In genomic region chr9:116193636-116194035, GRCh38 we compare ENCODE assay signal across 19 cellular contexts. TPM values are rescaled to one million over a fixed set of nuclear protein-coding genes. Genes with fewer than 3 reads are reported as not detected.
DNase-seq lines count a peak whose midpoint lies in the region; ATAC-seq and TF ChIP-seq lines count a peak whose summit lies in the region.
"Had no signal": no experiment of that assay in that cellular context is flagged by ENCODE, and none has a peak within 500 bp of the region (broad histone marks: within the 10 kb centered on the region; RNA-seq: fewer than 3 reads in every experiment).

No MANE protein-coding gene starts in this region.

- no peak for TF ChIP-seq CTCF in PC-9 (conservative IDR thresholded peaks at IDR 0.05)
- no peak for TF ChIP-seq CTCF in choroid plexus epithelial cell (conservative IDR thresholded peaks at IDR 0.05; ENCODE audit: low read depth, low read length)

- peak overlapping the region; percentile 30 for H3K4me2 ChIP-seq in PC-9

- BruUV-seq in PC-9 (replicated peaks; lab: Mats Ljungman, UMichigan): no TSS peak

- H3K4me3 ChIP-seq in PC-9 (no peak overlapping the region), choroid plexus epithelial cell (ENCODE audit: low read depth, low read length) (no peak overlapping the region)
- H3K4me3 ChIP-seq: Peyer's patch, suprapubic skin had no signal

- POLR2A ChIA-PET in PC-9 (lab: Charles Lee; ENCODE audit: unreplicated experiment): interaction anchor here (0.5 kb wide), 1 partner anchor 1873 kb away, joined by 3 read pairs; no protein-coding TSS in a partner anchor

- H3K9me3 ChIP-seq in PC-9 (ENCODE audit: insufficient read depth, low read depth): no peaks in the 10 kb centered on the region
- H3K9me3 ChIP-seq: Peyer's patch, suprapubic skin had no signal

- peaks cover 49% of the 10 kb centered on the region for H3K4me1 ChIP-seq in PC-9 (replicated peaks; ENCODE audit: insufficient read depth)
- H3K4me1 ChIP-seq: Peyer's patch, suprapubic skin had no signal

- H3K79me2 ChIP-seq in PC-9 (ENCODE audit: low read depth): no peaks in the 10 kb centered on the region

- no peaks in the 10 kb centered on the region for H3K36me3 ChIP-seq in PC-9 (ENCODE audit: low read depth)
- H3K36me3 ChIP-seq: Peyer's patch, suprapubic skin had no signal

- no peaks in the 10 kb centered on the region for H3K27me3 ChIP-seq in PC-9 (ENCODE audit: insufficient read depth, low read depth)
- H3K27me3 ChIP-seq: Peyer's patch, suprapubic skin had no signal

- CTCF ChIA-PET in PC-9 (lab: Charles Lee): no interaction called here

- H2AFZ ChIP-seq in PC-9: no peak overlapping the region

- intact Hi-C loops in PC-9 (cut with micrococcal nuclease; ENCODE audit: unreplicated experiment): no loop called here

- ATAC-seq in GM18907 (IDR thresholded peaks at IDR 0.05; ENCODE audit: unreplicated experiment) (no peak), HG02588 (IDR thresholded peaks at IDR 0.05; ENCODE audit: unreplicated experiment) (no peak), HG02884 (IDR thresholded peaks at IDR 0.05; ENCODE audit: unreplicated experiment) (no peak)
- ATAC-seq: activated naive CD8-positive, alpha-beta T cell treated with anti-CD3 and anti-CD28 coated beads, Interleukin-2, amount 50 U/mL, for 24 hours; activated T-cell treated with anti-CD3 and anti-CD28 coated beads, Interleukin-2, amount 50 U/mL, for 4 hours had no signal

- DNase-seq in AG20443 (ENCODE audit: low spot score) (peak; percentile 66), PC-9 (peak in 1 of 2 experiments; percentile 73), choroid plexus epithelial cell (ENCODE audit: low read depth) (peak; percentile 69), myocyte (ENCODE audit: low read depth) (peak; percentile 47), HuH-7 (ENCODE audit: low spot score) (no peak)
- DNase-seq: activated CD4-positive, alpha-beta T cell treated with anti-CD3 and anti-CD28 coated beads for 1 hour; activated naive CD8-positive, alpha-beta T cell treated with anti-CD3 and anti-CD28 coated beads, Interleukin-2, amount 50 U/mL, for 24 hours; activated T-cell treated with anti-CD3 and anti-CD28 coated beads, Interleukin-2, amount 50 U/mL, for 4 hours; DND-41; GOT3; Kasumi-1; NCI-H1694; NCI-H526 treated with DMSO at 0.1 percent for 48 hours; Peyer's patch had no signal

- no peaks in the 10 kb centered on the region for H3K9me2 ChIP-seq in PC-9 (ENCODE audit: insufficient read depth)

- no peaks in the 10 kb centered on the region for H4K20me1 ChIP-seq in PC-9 (ENCODE audit: insufficient read depth)

- peaks cover 16% of the 10 kb centered on the region for H3F3A ChIP-seq in PC-9 (ENCODE audit: insufficient read depth, low read depth)

- peak overlapping the region; percentile 72 for H3K27ac ChIP-seq in PC-9
- H3K27ac ChIP-seq: Peyer's patch, suprapubic skin had no signal

RNA-seq across cellular contexts. Expression of gene PAPPA, which starts 40.0 kb away (rescaled TPM):
- total RNA-seq in PC-9 (2021) (3.4 and 3.9 TPM in 2 replicates), myocyte (4.5 and 6.5 TPM in 2 replicates)
- 11.5 TPM for polyA plus RNA-seq in myocyte (2012)
- polyA plus RNA-seq: CD14-positive monocyte had no signal
